ENCODE assay signal across 17 cellular contexts in the genomic region with DNA sequence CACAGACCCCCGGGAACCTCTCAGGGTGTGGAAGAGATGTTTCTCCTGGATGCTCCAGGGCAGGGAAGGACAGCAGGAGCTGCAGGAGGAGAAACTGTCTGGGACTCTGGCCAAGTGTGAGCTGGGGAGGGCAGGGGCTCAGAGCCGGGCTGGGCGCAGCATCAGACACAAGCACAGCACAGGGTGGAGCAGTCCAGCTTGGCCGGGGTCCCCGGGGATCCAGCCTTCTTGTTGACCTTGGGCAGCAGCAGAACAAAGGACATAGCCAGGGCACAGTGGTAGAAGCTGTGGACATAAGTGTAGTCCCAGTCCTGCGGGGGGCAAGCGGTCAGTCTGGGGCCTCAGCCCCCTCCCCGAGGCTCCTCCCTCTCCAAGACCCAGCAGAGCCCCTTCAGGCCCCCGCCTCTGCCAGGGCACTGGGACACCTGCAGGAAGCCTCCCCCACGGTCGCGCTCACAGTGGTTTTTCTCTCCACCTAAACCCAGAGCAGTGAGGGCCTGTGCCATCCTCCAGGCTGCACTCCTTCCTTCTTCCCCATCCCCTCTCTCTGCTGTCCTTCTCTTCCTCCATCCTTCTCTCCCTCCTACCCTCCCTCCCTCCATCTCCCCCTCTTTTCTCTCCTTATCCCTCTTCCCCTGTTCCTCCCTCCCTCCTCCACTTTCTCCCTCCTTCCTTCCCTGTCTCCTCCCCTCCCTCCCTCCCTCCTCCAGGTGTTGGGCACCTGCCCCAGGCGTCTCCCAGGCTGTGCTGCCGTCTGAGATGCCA. TPM values are rescaled to one million over a fixed set of nuclear protein-coding genes. Genes with fewer than 3 reads are reported as not detected.
DNase-seq lines count a peak whose midpoint lies in the region; ATAC-seq and TF ChIP-seq lines count a peak whose summit lies in the region.
"Had no signal": no experiment of that assay in that cellular context is flagged by ENCODE, and none has a peak within 500 bp of the region (broad histone marks: within the 10 kb centered on the region; RNA-seq: fewer than 3 reads in every experiment).

No MANE protein-coding gene starts in this region.

- WGBS in right cardiac atrium, result 42% methylated on average over 14 of the region's 14 CpGs
- WGBS in aorta, 2 donors, result 14 to 23% methylated on average over 12 to 14 of the region's 14 CpGs

- H3K4me3 Mint-ChIP-seq in activated CD8-positive, alpha-beta T cell treated with anti-CD3 and anti-CD28 coated beads, Interleukin-2, amount 10 ng/mL, durations not matched to agents 7 days and 5 days, result no peak overlapping the region
- no peak overlapping the region for H3K4me3 Mint-ChIP-seq in mesothelial cell of epicardium
- H3K4me3 Mint-ChIP-seq: activated T-cell treated with anti-CD3 and anti-CD28 coated beads, Interleukin-2, amount 50 U/mL, for 72 hours had no signal

- peak; percentile 80 to 81 for ATAC-seq in right cardiac atrium
- ATAC-seq in aorta (ENCODE audit: low FRiP score), result peak; percentile 52
- ATAC-seq in activated CD8-positive, alpha-beta T cell treated with anti-CD3 and anti-CD28 coated beads, Interleukin-2, amount 10 ng/mL, durations not matched to agents 7 days and 5 days, result no peak
- ATAC-seq: A549; activated T-cell treated with anti-CD3 and anti-CD28 coated beads, Interleukin-2, amount 50 U/mL, for 72 hours had no signal

- no peaks in the 10 kb centered on the region for H3K9me3 Mint-ChIP-seq in activated CD8-positive, alpha-beta T cell treated with anti-CD3 and anti-CD28 coated beads, Interleukin-2, amount 10 ng/mL, durations not matched to agents 7 days and 5 days (ENCODE audit: insufficient read depth)
- no peaks in the 10 kb centered on the region for H3K9me3 Mint-ChIP-seq in mesothelial cell of epicardium
- H3K9me3 Mint-ChIP-seq: activated T-cell treated with anti-CD3 and anti-CD28 coated beads, Interleukin-2, amount 50 U/mL, for 72 hours had no signal

- POLR2A ChIA-PET in activated CD8-positive, alpha-beta T cell treated with anti-CD3 and anti-CD28 coated beads, Interleukin-2, amount 10 ng/mL, durations not matched to agents 7 days and 5 days (lab: Charles Lee), result no interaction called here

- no peak overlapping the region for H3K4me3 ChIP-seq in SJCRH30
- no peak overlapping the region for H3K4me3 ChIP-seq in right cardiac atrium (ENCODE audit: low read length)
- no peak overlapping the region for H3K4me3 ChIP-seq in aorta (ENCODE audit: low read length in 2 of 2)
- H3K4me3 ChIP-seq: A549, hepatocyte, upper lobe of left lung had no signal

- CTCF ChIA-PET in activated CD8-positive, alpha-beta T cell treated with anti-CD3 and anti-CD28 coated beads, Interleukin-2, amount 10 ng/mL, durations not matched to agents 7 days and 5 days (lab: Charles Lee), result interaction anchor here (0.8 kb wide), 1 partner anchor 28 kb away, joined by 3 read pairs; no protein-coding TSS in a partner anchor

- H3K4me1 ChIP-seq in SJCRH30, result peaks cover 11% of the 10 kb centered on the region; the same call in 1 of the 2 replicates
- peaks cover 9% of the 10 kb centered on the region for H3K4me1 ChIP-seq in right cardiac atrium (ENCODE audit: control insufficient read depth, insufficient read depth, low read length)
- H3K4me1 ChIP-seq in aorta (ENCODE audit: control insufficient read depth in 1 of 2, insufficient read depth in 2 of 2, low read length in 2 of 2), result no peaks in the 10 kb centered on the region

- no peak for TF ChIP-seq CTCF in mesothelial cell of epicardium (IDR thresholded peaks at IDR 0.05; ENCODE audit: unreplicated experiment)

- peaks cover 6% of the 10 kb centered on the region; the same call in 1 of the 2 replicates for H3K27me3 ChIP-seq in SJCRH30
- no peaks in the 10 kb centered on the region for H3K27me3 ChIP-seq in right cardiac atrium (ENCODE audit: control insufficient read depth, insufficient read depth)
- H3K27me3 ChIP-seq in aorta (ENCODE audit: control insufficient read depth in 1 of 2, insufficient read depth in 2 of 2, low read length in 1 of 2), result no peaks in the 10 kb centered on the region
- H3K27me3 ChIP-seq: hepatocyte had no signal

- no peak overlapping the region for H3K27ac Mint-ChIP-seq in activated CD8-positive, alpha-beta T cell treated with anti-CD3 and anti-CD28 coated beads, Interleukin-2, amount 10 ng/mL, durations not matched to agents 7 days and 5 days
- H3K27ac Mint-ChIP-seq in mesothelial cell of epicardium, result no peak overlapping the region
- H3K27ac Mint-ChIP-seq: activated T-cell treated with anti-CD3 and anti-CD28 coated beads, Interleukin-2, amount 50 U/mL, for 72 hours had no signal

- H3K27me3 Mint-ChIP-seq in activated CD8-positive, alpha-beta T cell treated with anti-CD3 and anti-CD28 coated beads, Interleukin-2, amount 10 ng/mL, durations not matched to agents 7 days and 5 days (ENCODE audit: low read depth), result no peaks in the 10 kb centered on the region
- no peaks in the 10 kb centered on the region for H3K27me3 Mint-ChIP-seq in mesothelial cell of epicardium (ENCODE audit: low read depth)

- no peaks in the 10 kb centered on the region for H3K36me3 Mint-ChIP-seq in activated CD8-positive, alpha-beta T cell treated with anti-CD3 and anti-CD28 coated beads, Interleukin-2, amount 10 ng/mL, durations not matched to agents 7 days and 5 days (ENCODE audit: low read depth)
- no peaks in the 10 kb centered on the region for H3K36me3 Mint-ChIP-seq in mesothelial cell of epicardium

- DNase-seq in NCI-H510A treated with DMSO at 0.1 percent for 48 hours (lab: John Stamatoyannopoulos, UW) (peak; percentile 18), NCI-H510A (lab: John Stamatoyannopoulos, UW) (no peak), SJCRH30 (peak; percentile 39 to 51), right cardiac atrium (peak; percentile 89 to 97 (median 95)), aorta (peak in 1 of 2 donors; percentile 69), HCEC 1CT (no peak), mesothelial cell of epicardium (ENCODE audit: low spot score in 2 of 2, unreplicated experiment in 2 of 2) (no peak)
- DNase-seq in activated CD8-positive, alpha-beta T cell treated with anti-CD3 and anti-CD28 coated beads, Interleukin-2, amount 10 ng/mL, durations not matched to agents 7 days and 5 days, result no peak
- DNase-seq: activated T-cell treated with anti-CD3 and anti-CD28 coated beads, Interleukin-2, amount 50 U/mL, for 72 hours; DND-41; MM.1S; SW 1271 had no signal

- H3K36me3 ChIP-seq in SJCRH30 (no peaks in the 10 kb centered on the region), aorta (ENCODE audit: control insufficient read depth in 1 of 2, insufficient read depth in 2 of 2, low read length in 1 of 2) (no peaks in the 10 kb centered on the region)
- H3K36me3 ChIP-seq: upper lobe of left lung had no signal

- H3K4me1 Mint-ChIP-seq in activated CD8-positive, alpha-beta T cell treated with anti-CD3 and anti-CD28 coated beads, Interleukin-2, amount 10 ng/mL, durations not matched to agents 7 days and 5 days (ENCODE audit: low read depth), result peaks cover 3% of the 10 kb centered on the region
- H3K4me1 Mint-ChIP-seq in mesothelial cell of epicardium, result peaks cover 23% of the 10 kb centered on the region

- H3K9me3 ChIP-seq in SJCRH30 (replicated peaks), result no peaks in the 10 kb centered on the region
- no peaks in the 10 kb centered on the region for H3K9me3 ChIP-seq in right cardiac atrium (ENCODE audit: control insufficient read depth, low read length)
- H3K9me3 ChIP-seq in aorta (ENCODE audit: control insufficient read depth, low read length), result no peaks in the 10 kb centered on the region
- H3K9me3 ChIP-seq: A549, upper lobe of left lung had no signal

- H3K27ac ChIP-seq in SJCRH30 (no peak overlapping the region), right cardiac atrium (ENCODE audit: low read length) (no peak overlapping the region), aorta (ENCODE audit: low read depth in 1 of 2, low read length in 2 of 2) (no peak overlapping the region)
- H3K27ac ChIP-seq: A549, hepatocyte had no signal

- intact Hi-C loops in right cardiac atrium (cut with DNase I), result no loop called here
- intact Hi-C loops in aorta (cut with DNase I), result no loop called here

RNA-seq across cellular contexts. Expression of a gene that starts 10.1 kb away (rescaled TPM):
- 1.1 and 2.0 TPM in 2 replicates for total RNA-seq in SJCRH30 (2014; rRNA removed; shearing (Covaris generic))
- total RNA-seq in right cardiac atrium, result not detected
- not detected for polyA plus RNA-seq in right cardiac atrium
- not detected for total RNA-seq in aorta
- polyA plus RNA-seq in aorta, result not detected
- total RNA-seq in activated CD8-positive, alpha-beta T cell treated with anti-CD3 and anti-CD28 coated beads, Interleukin-2, amount 10 ng/mL, durations not matched to agents 7 days and 5 days, result not detected
- total RNA-seq in mesothelial cell of epicardium, result not detected in 3 replicates
- total RNA-seq: activated T-cell treated with anti-CD3 and anti-CD28 coated beads, Interleukin-2, amount 50 U/mL, for 72 hours; H4; hepatocyte; lung microvascular endothelial cell; upper lobe of left lung had no signal
- polyA plus RNA-seq: A549 had no signal

RNA-seq across cellular contexts. Expression of a gene that starts 19.8 kb away (rescaled TPM):
- 3.3 and 3.5 TPM in 2 replicates for total RNA-seq in SJCRH30 (2014; rRNA removed; shearing (Covaris generic))
- 10 to 100 TPM; 30.3 to 90.2 (median 47.1) TPM for total RNA-seq in right cardiac atrium
- 37.3 TPM for polyA plus RNA-seq in right cardiac atrium
- total RNA-seq in aorta, result 10 to 100 TPM in 1 of 2 donors, 1 to 10 TPM in 1; 1.9 to 20.9 TPM
- under 1 TPM in 1 of 2 donors, not detected in 1; 0.38 TPM for polyA plus RNA-seq in aorta
- total RNA-seq in activated CD8-positive, alpha-beta T cell treated with anti-CD3 and anti-CD28 coated beads, Interleukin-2, amount 10 ng/mL, durations not matched to agents 7 days and 5 days, result not detected
- total RNA-seq in mesothelial cell of epicardium, result 6.2 to 7.0 TPM (median 6.5 TPM) in 3 replicates
- total RNA-seq: H4 had no signal
- polyA plus RNA-seq: A549 had no signal

RNA-seq across cellular contexts. Expression of a gene that starts 35.8 kb away (rescaled TPM):
- total RNA-seq in SJCRH30 (2014; rRNA removed; shearing (Covaris generic)), result 20.3 and 23.4 TPM in 2 replicates
- total RNA-seq in right cardiac atrium (1 to 10 TPM; 1.7 to 4.0 (median 3.6) TPM), aorta (1 to 10 TPM; 3.3 to 5.8 TPM), mesothelial cell of epicardium (8.2 to 9.0 TPM (median 8.2 TPM) in 3 replicates)
- polyA plus RNA-seq in right cardiac atrium (3.7 TPM), aorta (1 to 10 TPM; 1.5 to 2.6 TPM)
- total RNA-seq in activated CD8-positive, alpha-beta T cell treated with anti-CD3 and anti-CD28 coated beads, Interleukin-2, amount 10 ng/mL, durations not matched to agents 7 days and 5 days, result 10 to 100 TPM; 14.1 to 17.0 TPM

RNA-seq across cellular contexts. Expression of a gene that starts 54.9 kb away (rescaled TPM):
- total RNA-seq in SJCRH30 (2014; rRNA removed; shearing (Covaris generic)), result 12.1 and 13.6 TPM in 2 replicates
- total RNA-seq in right cardiac atrium, result 10 to 100 TPM; 10.8 to 13.9 (median 13.8) TPM
- 12.8 TPM for polyA plus RNA-seq in right cardiac atrium
- 10 to 100 TPM; 11.5 to 15.9 TPM for total RNA-seq in aorta
- 10 to 100 TPM in 1 of 2 donors, 1 to 10 TPM in 1; 8.1 to 14.5 TPM for polyA plus RNA-seq in aorta
- total RNA-seq in activated CD8-positive, alpha-beta T cell treated with anti-CD3 and anti-CD28 coated beads, Interleukin-2, amount 10 ng/mL, durations not matched to agents 7 days and 5 days, result 1 to 10 TPM; 1.3 to 2.4 TPM
- total RNA-seq in mesothelial cell of epicardium, result 35.4 to 44.5 TPM (median 40.2 TPM) in 3 replicates

Comparison
In these comparisons a context has a peak if more than half of its experiments do, and no peak if none do; other contexts are left out.
1. DNase-seq: peak in NCI-H510A treated with DMSO at 0.1 percent for 48 hours (single experiment), SJCRH30 (2 of 2) and right cardiac atrium (3 of 3); none in NCI-H510A (single experiment), HCEC 1CT (single experiment), activated CD8-positive, alpha-beta T cell treated with anti-CD3 and anti-CD28 coated beads, Interleukin-2, amount 10 ng/mL, durations not matched to agents 7 days and 5 days (single experiment) and mesothelial cell of epicardium (0 of 2).